8 cellular contexts compared by ENCODE assay signal in genomic region chr4:75514131-75514948, GRCh38. TPM values are rescaled to one million over a fixed set of nuclear protein-coding genes. Genes with fewer than 3 reads are reported as not detected.
DNase-seq lines count a peak whose midpoint lies in the region; ATAC-seq and TF ChIP-seq lines count a peak whose summit lies in the region.

Gene RCHY1 (minus strand): TSS chr4:75514403. CDS start chr4:75514286, 117 bp downstream.
Gene THAP6 (plus strand): TSS chr4:75514473. CDS start chr4:75515453, 980 bp downstream.

- peak; percentile 95 for TF ChIP-seq POLR2A in GM19099 (IDR thresholded peaks at IDR 0.05; ENCODE audit: extremely low read depth, insufficient read length, low read depth)

- DNase-seq in AML-193 (lab: John Stamatoyannopoulos, UW) (peak; percentile 92 to 95), NCI-H510A (lab: John Stamatoyannopoulos, UW) (peak; percentile 99), cerebellum (ENCODE audit: low spot score) (peak; percentile 94), kidney glomerular epithelial cell (lab: John Stamatoyannopoulos, UW) (peak; percentile 98)
- peak; percentile 84 for DNase-seq in activated CD4-positive, alpha-beta T cell treated with anti-CD3 and anti-CD28 coated beads for 1 hour
- peak; percentile 76 to 90 (median 85) for DNase-seq in stimulated activated CD4-positive, alpha-beta T cell treated with anti-CD3 and anti-CD28 coated beads, Interleukin-1b, Interleukin-23, amount 100 ng/mL, for 24 hours (ENCODE audit: low read depth in 4 of 4, low spot score in 1 of 4)

- peak; percentile 96 for ATAC-seq in HG03432 (IDR thresholded peaks at IDR 0.05; ENCODE audit: unreplicated experiment)

RNA-seq across cellular contexts. Expression of gene RCHY1, which starts in this region (rescaled TPM):
- 58.8 TPM for total RNA-seq in cerebellum

RNA-seq across cellular contexts. Expression of gene THAP6, which starts in this region (rescaled TPM):
- total RNA-seq in cerebellum = 25.3 TPM

Comparison
In these comparisons a context has a peak if more than half of its experiments do, and no peak if none do; other contexts are left out.
1. Peak in every context shown above with its lines: DNase-seq and ATAC-seq.